Comparison of ENCODE assay signal across 13 cellular contexts in genomic region chrX:1400049-1400448, GRCh38.
"Had no signal": no experiment of that assay in that cellular context is flagged by ENCODE, and none has a peak within 500 bp of the region (broad histone marks: within the 10 kb centered on the region; RNA-seq: fewer than 3 reads in every experiment).

No MANE protein-coding gene starts in this region.

- H3K27me3 ChIP-seq: esophagus muscularis mucosa, hepatocyte, right lobe of liver had no signal

- H3K9me3 ChIP-seq: esophagus muscularis mucosa, prostate gland, right lobe of liver, thoracic aorta had no signal

- H3K4me3 ChIP-seq: esophagus muscularis mucosa, hepatocyte, lung, prostate gland, right lobe of liver, thoracic aorta had no signal

- DNase-seq: activated CD4-positive, alpha-beta T cell treated with anti-CD3 and anti-CD28 coated beads, Interleukin-2, amount 50 U/mL, for 1 hour; activated CD4-positive, CD25-positive, alpha-beta regulatory T cell; activated T-cell treated with anti-CD3 and anti-CD28 coated beads, Interleukin-2, amount 50 U/mL, for 72 hours; nephron progenitor cell; occipital lobe; stimulated activated CD4-positive, alpha-beta T cell treated with anti-CD3 and anti-CD28 coated beads, Interleukin-1b, Interleukin-23, amount 100 ng/mL, for 48 hours; SW 1271 had no signal

- H3K27ac ChIP-seq: esophagus muscularis mucosa, hepatocyte, prostate gland, right lobe of liver, thoracic aorta had no signal

- H3K4me1 ChIP-seq: prostate gland, right lobe of liver had no signal
